In genomic region chr12:54294152-54294913, GRCh38 we compare ENCODE assay signal across 9 cellular contexts. TPM values are rescaled to one million over a fixed set of nuclear protein-coding genes. Genes with fewer than 3 reads are reported as not detected.
DNase-seq lines count a peak whose midpoint lies in the region; ATAC-seq and TF ChIP-seq lines count a peak whose summit lies in the region.
"Had no signal": no experiment of that assay in that cellular context is flagged by ENCODE, and none has a peak within 500 bp of the region (broad histone marks: within the 10 kb centered on the region; RNA-seq: fewer than 3 reads in every experiment).

No MANE protein-coding gene starts in this region.

- no peak overlapping the region for H3K4me3 ChIP-seq in BJ (ENCODE audit: low read depth, low read length)
- no peak overlapping the region for H3K4me3 ChIP-seq in fibroblast of the aortic adventitia (ENCODE audit: low read depth, low read length)

- TF ChIP-seq CTCF in BJ (IDR thresholded peaks at IDR 0.05; ENCODE audit: insufficient read depth, low read depth, low read length): peak; percentile 89
- peak; percentile 88 for TF ChIP-seq CTCF in fibroblast of the aortic adventitia (IDR thresholded peaks at IDR 0.05; ENCODE audit: insufficient read depth, low read length)

- peak; percentile 49 for ATAC-seq in GM19395 (IDR thresholded peaks at IDR 0.05; ENCODE audit: unreplicated experiment)
- peak in 1 of 2 donors; percentile 37 for ATAC-seq in activated T-cell treated with anti-CD3 and anti-CD28 coated beads, Interleukin-2, amount 50 U/mL, for 72 hours (replicated peaks in 1 of 2)

- H3K9me3 Mint-ChIP-seq in activated T-cell treated with anti-CD3 and anti-CD28 coated beads, Interleukin-2, amount 50 U/mL, for 72 hours: no peaks in the 10 kb centered on the region

- H3K27ac Mint-ChIP-seq in activated T-cell treated with anti-CD3 and anti-CD28 coated beads, Interleukin-2, amount 50 U/mL, for 72 hours: no peak overlapping the region

- H3K4me3 Mint-ChIP-seq in activated T-cell treated with anti-CD3 and anti-CD28 coated beads, Interleukin-2, amount 50 U/mL, for 72 hours: no peak overlapping the region

- DNase-seq in BJ (ENCODE audit: low read depth) (no peak), NCI-H748 (lab: John Stamatoyannopoulos, UW; ENCODE audit: unreplicated experiment) (peak; percentile 65), fibroblast of the aortic adventitia (ENCODE audit: low read depth) (peak; percentile 40), nucleus accumbens (lab: John Stamatoyannopoulos, UW) (peak in 46 of 56 donors; percentile 11 to 86 (median 60)), DMS153 treated with DMSO at 0.1 percent for 48 hours (lab: John Stamatoyannopoulos, UW; ENCODE audit: unreplicated experiment) (no peak), glomerular visceral epithelial cell (ENCODE audit: extremely low spot score) (no peak)
- DNase-seq in activated T-cell treated with anti-CD3 and anti-CD28 coated beads, Interleukin-2, amount 50 U/mL, for 72 hours: peak; percentile 61 to 72

- peaks cover 6% of the 10 kb centered on the region for H3K4me1 Mint-ChIP-seq in activated T-cell treated with anti-CD3 and anti-CD28 coated beads, Interleukin-2, amount 50 U/mL, for 72 hours (ENCODE audit: low read depth)

- POLR2A ChIA-PET in BJ (lab: Charles Lee): no interaction called here

- peaks cover 3% of the 10 kb centered on the region; the same call in 1 of the 2 replicates for H3K27me3 ChIP-seq in BJ (ENCODE audit: control insufficient read depth, insufficient read depth, low read length)

- no peaks in the 10 kb centered on the region for H3K36me3 ChIP-seq in BJ (ENCODE audit: control insufficient read depth, insufficient read depth, low read length)

- H3K36me3 Mint-ChIP-seq in activated T-cell treated with anti-CD3 and anti-CD28 coated beads, Interleukin-2, amount 50 U/mL, for 72 hours (ENCODE audit: insufficient read depth in 2 of 2): no peaks in the 10 kb centered on the region

- CTCF ChIA-PET in BJ (lab: Yijun Ruan, JAX): interaction anchor here (0.7 to 8.1 kb wide), 26 partner anchors 10 to 86 kb away, joined by 3 to 86 read pairs (median 3); partner anchors contain the start of genes COPZ1 and HNRNPA1

- H3K27me3 Mint-ChIP-seq in activated T-cell treated with anti-CD3 and anti-CD28 coated beads, Interleukin-2, amount 50 U/mL, for 72 hours (ENCODE audit: low read depth): peaks cover 15% of the 10 kb centered on the region

RNA-seq across cellular contexts. Expression of gene NFE2, which starts 6.5 kb away (rescaled TPM):
- polyA plus RNA-seq in BJ (2011; rRNA removed): 0.89 and 1.0 TPM in 2 replicates
- 0.51 and 1.00 TPM in 2 replicates for polyA minus RNA-seq in BJ (2011; rRNA and poly(A)+ RNA removed)
- under 1 TPM in 1 of 2 donors, not detected in 1; 0.19 TPM for total RNA-seq in activated T-cell treated with anti-CD3 and anti-CD28 coated beads, Interleukin-2, amount 50 U/mL, for 72 hours
- total RNA-seq in fibroblast of the aortic adventitia (ENCODE audit: low replicate concordance): 1.2 TPM in 1 of 2 replicates, not detected in the other
- total RNA-seq: pulmonary artery endothelial cell had no signal

RNA-seq across cellular contexts. Expression of gene HNRNPA1, which starts 13.8 kb away (rescaled TPM):
- 466 and 569 TPM in 2 replicates for polyA plus RNA-seq in BJ (2011; rRNA removed)
- 328 and 374 TPM in 2 replicates for polyA minus RNA-seq in BJ (2011; rRNA and poly(A)+ RNA removed)
- total RNA-seq in activated T-cell treated with anti-CD3 and anti-CD28 coated beads, Interleukin-2, amount 50 U/mL, for 72 hours: 1,000 to 10,000 TPM; 1,863 to 1,950 TPM
- 435 and 902 TPM in 2 replicates for total RNA-seq in fibroblast of the aortic adventitia (ENCODE audit: low replicate concordance)

RNA-seq across cellular contexts. Expression of gene CBX5, which starts 14.4 kb away (rescaled TPM):
- polyA plus RNA-seq in BJ (2011; rRNA removed): 14.3 and 33.2 TPM in 2 replicates
- polyA minus RNA-seq in BJ (2011; rRNA and poly(A)+ RNA removed): 37.3 and 44.0 TPM in 2 replicates
- total RNA-seq in activated T-cell treated with anti-CD3 and anti-CD28 coated beads, Interleukin-2, amount 50 U/mL, for 72 hours: 100 to 1,000 TPM in 1 of 2 donors, 10 to 100 TPM in 1; 89.4 to 108 TPM
- 38.3 and 114 TPM in 2 replicates for total RNA-seq in fibroblast of the aortic adventitia (ENCODE audit: low replicate concordance)

RNA-seq across cellular contexts. Expression of gene COPZ1, which starts 30.6 kb away (rescaled TPM):
- polyA plus RNA-seq in BJ (2011; rRNA removed): 203 and 341 TPM in 2 replicates
- 57.3 and 82.8 TPM in 2 replicates for polyA minus RNA-seq in BJ (2011; rRNA and poly(A)+ RNA removed)
- 100 to 1,000 TPM; 124 to 135 TPM for total RNA-seq in activated T-cell treated with anti-CD3 and anti-CD28 coated beads, Interleukin-2, amount 50 U/mL, for 72 hours
- 59.7 and 139 TPM in 2 replicates for total RNA-seq in fibroblast of the aortic adventitia (ENCODE audit: low replicate concordance)

Comparison
In these comparisons a context has a peak if more than half of its experiments do, and no peak if none do; other contexts are left out.
1. DNase-seq: peak in NCI-H748 (single experiment), activated T-cell treated with anti-CD3 and anti-CD28 coated beads, Interleukin-2, amount 50 U/mL, for 72 hours (2 of 2), fibroblast of the aortic adventitia (single experiment) and nucleus accumbens (46 of 56); none in BJ (single experiment), DMS153 treated with DMSO at 0.1 percent for 48 hours (single experiment) and glomerular visceral epithelial cell (single experiment).